In genomic region chr19:52621376-52621775, GRCh38 we compare ENCODE assay signal across 14 cellular contexts. TPM values are rescaled to one million over a fixed set of nuclear protein-coding genes. Genes with fewer than 3 reads are reported as not detected.
DNase-seq lines count a peak whose midpoint lies in the region; ATAC-seq and TF ChIP-seq lines count a peak whose summit lies in the region.
"Had no signal": no experiment of that assay in that cellular context is flagged by ENCODE, and none has a peak within 500 bp of the region (broad histone marks: within the 10 kb centered on the region; RNA-seq: fewer than 3 reads in every experiment).

No MANE protein-coding gene starts in this region.

- ATAC-seq in stimulated activated naive CD8-positive, alpha-beta T cell treated with anti-CD3 and anti-CD28 coated beads, Interleukin-15, amount 100 ng/mL, for 72 hours = no peak
- ATAC-seq in central memory CD8-positive, alpha-beta T cell (replicated peaks; ENCODE audit: extremely low read depth, poor library complexity, severe bottlenecking) = no peak
- ATAC-seq in natural killer cell = no peak
- no peak for ATAC-seq in GM19467 (IDR thresholded peaks at IDR 0.05; ENCODE audit: unreplicated experiment)
- no peak for ATAC-seq in aorta (ENCODE audit: low FRiP score)
- ATAC-seq: A549 had no signal

- no peak overlapping the region for H3K27ac ChIP-seq in aorta (ENCODE audit: low read depth in 1 of 2, low read length in 2 of 2)
- H3K27ac ChIP-seq: A549 had no signal

- no peaks in the 10 kb centered on the region for H3K27me3 ChIP-seq in aorta (ENCODE audit: control insufficient read depth in 1 of 2, insufficient read depth in 2 of 2, low read length in 1 of 2)

- peak overlapping the region; percentile 3 for H3K27ac Mint-ChIP-seq in stimulated activated naive CD8-positive, alpha-beta T cell treated with anti-CD3 and anti-CD28 coated beads, Interleukin-15, Interleukin-2, amounts not matched to agents 100 ng/mL and 50 ng/mL, for 24 hours
- H3K27ac Mint-ChIP-seq in stimulated activated naive CD8-positive, alpha-beta T cell treated with anti-CD3 and anti-CD28 coated beads, Interleukin-15, amount 100 ng/mL, for 72 hours = peak overlapping the region in 1 of 2 donors; percentile 1
- peak overlapping the region; percentile 12 for H3K27ac Mint-ChIP-seq in central memory CD8-positive, alpha-beta T cell (ENCODE audit: low read depth)
- H3K27ac Mint-ChIP-seq in natural killer cell = peak overlapping the region; percentile 21 to 38

- TF ChIP-seq CTCF in natural killer cell (IDR thresholded peaks at IDR 0.05) = no peak

- intact Hi-C loops in natural killer cell (cut with micrococcal nuclease) = no loop called here
- intact Hi-C loops in aorta (cut with DNase I) = no loop called here

- no peak for DNase-seq in stimulated activated naive CD8-positive, alpha-beta T cell treated with anti-CD3 and anti-CD28 coated beads, Interleukin-15, amount 100 ng/mL, for 72 hours
- no peak for DNase-seq in central memory CD8-positive, alpha-beta T cell (ENCODE audit: low spot score in 2 of 2)
- DNase-seq in natural killer cell (no peak), NCI-H1436 (lab: John Stamatoyannopoulos, UW) (no peak), aorta (no peak)
- DNase-seq: Calu3, H9, NCI-H1417, NCI-H2029 treated with DMSO at 0.1 percent for 48 hours, NCI-H510A treated with DMSO at 0.1 percent for 48 hours had no signal

- peaks cover 60% of the 10 kb centered on the region for H3K36me3 Mint-ChIP-seq in stimulated activated naive CD8-positive, alpha-beta T cell treated with anti-CD3 and anti-CD28 coated beads, Interleukin-15, Interleukin-2, amounts not matched to agents 100 ng/mL and 50 ng/mL, for 24 hours (ENCODE audit: low read depth)
- H3K36me3 Mint-ChIP-seq in central memory CD8-positive, alpha-beta T cell (ENCODE audit: insufficient read depth) = peaks cover 37% of the 10 kb centered on the region
- peaks cover 9% of the 10 kb centered on the region for H3K36me3 Mint-ChIP-seq in natural killer cell

- no peak overlapping the region for H3K4me3 ChIP-seq in aorta (ENCODE audit: low read length in 2 of 2)
- H3K4me3 ChIP-seq: A549 had no signal

- peaks cover 2% of the 10 kb centered on the region for H3K9me3 ChIP-seq in aorta (ENCODE audit: control insufficient read depth, low read length)

- WGBS in aorta, 2 donors = 83 to 85% methylated on average over 3 of the region's 3 CpGs

- H3K36me3 ChIP-seq in aorta (ENCODE audit: control insufficient read depth in 1 of 2, insufficient read depth in 2 of 2, low read length in 1 of 2) = peaks cover 0 to 7% of the 10 kb centered on the region in 2 donors

- no peak overlapping the region for H3K4me3 Mint-ChIP-seq in stimulated activated naive CD8-positive, alpha-beta T cell treated with anti-CD3 and anti-CD28 coated beads, Interleukin-15, Interleukin-2, amounts not matched to agents 100 ng/mL and 50 ng/mL, for 24 hours
- H3K4me3 Mint-ChIP-seq in stimulated activated naive CD8-positive, alpha-beta T cell treated with anti-CD3 and anti-CD28 coated beads, Interleukin-15, amount 100 ng/mL, for 72 hours = no peak overlapping the region
- no peak overlapping the region for H3K4me3 Mint-ChIP-seq in central memory CD8-positive, alpha-beta T cell
- H3K4me3 Mint-ChIP-seq in natural killer cell = no peak overlapping the region
- H3K4me3 Mint-ChIP-seq: CD14-positive monocyte, H9 had no signal

- peaks cover 27% of the 10 kb centered on the region for H3K9me3 Mint-ChIP-seq in stimulated activated naive CD8-positive, alpha-beta T cell treated with anti-CD3 and anti-CD28 coated beads, Interleukin-15, Interleukin-2, amounts not matched to agents 100 ng/mL and 50 ng/mL, for 24 hours
- H3K9me3 Mint-ChIP-seq in stimulated activated naive CD8-positive, alpha-beta T cell treated with anti-CD3 and anti-CD28 coated beads, Interleukin-15, amount 100 ng/mL, for 72 hours = peaks cover 21 to 32% of the 10 kb centered on the region in 2 donors
- H3K9me3 Mint-ChIP-seq in central memory CD8-positive, alpha-beta T cell = no peaks in the 10 kb centered on the region
- H3K9me3 Mint-ChIP-seq in natural killer cell = no peaks in the 10 kb centered on the region

- H3K4me1 ChIP-seq in aorta (ENCODE audit: control insufficient read depth in 1 of 2, insufficient read depth in 2 of 2, low read length in 2 of 2) = no peaks in the 10 kb centered on the region
- H3K4me1 ChIP-seq: A549 had no signal

- peaks cover 17% of the 10 kb centered on the region for H3K4me1 Mint-ChIP-seq in stimulated activated naive CD8-positive, alpha-beta T cell treated with anti-CD3 and anti-CD28 coated beads, Interleukin-15, Interleukin-2, amounts not matched to agents 100 ng/mL and 50 ng/mL, for 24 hours (ENCODE audit: low read depth)
- peaks cover 17% of the 10 kb centered on the region for H3K4me1 Mint-ChIP-seq in stimulated activated naive CD8-positive, alpha-beta T cell treated with anti-CD3 and anti-CD28 coated beads, Interleukin-15, amount 100 ng/mL, for 72 hours
- H3K4me1 Mint-ChIP-seq in central memory CD8-positive, alpha-beta T cell = peaks cover 29% of the 10 kb centered on the region
- H3K4me1 Mint-ChIP-seq in natural killer cell = peaks cover 13 to 28% of the 10 kb centered on the region in 2 donors
- H3K4me1 Mint-ChIP-seq: CD14-positive monocyte, H9 had no signal

- H3K27me3 Mint-ChIP-seq in stimulated activated naive CD8-positive, alpha-beta T cell treated with anti-CD3 and anti-CD28 coated beads, Interleukin-15, Interleukin-2, amounts not matched to agents 100 ng/mL and 50 ng/mL, for 24 hours = no peaks in the 10 kb centered on the region
- no peaks in the 10 kb centered on the region for H3K27me3 Mint-ChIP-seq in stimulated activated naive CD8-positive, alpha-beta T cell treated with anti-CD3 and anti-CD28 coated beads, Interleukin-15, amount 100 ng/mL, for 72 hours
- no peaks in the 10 kb centered on the region for H3K27me3 Mint-ChIP-seq in central memory CD8-positive, alpha-beta T cell
- no peaks in the 10 kb centered on the region for H3K27me3 Mint-ChIP-seq in natural killer cell (ENCODE audit: low read depth in 2 of 2)

RNA-seq across cellular contexts. Expression of gene ZNF83, which starts 16.8 kb away (rescaled TPM):
- 100 to 1,000 TPM in 1 of 3 donors, 10 to 100 TPM in 2; 46.8 to 114 (median 96.9) TPM for total RNA-seq in natural killer cell
- total RNA-seq in aorta = 10 to 100 TPM; 51.3 to 78.7 TPM
- polyA plus RNA-seq in aorta = 100 to 1,000 TPM in 1 of 2 donors, 10 to 100 TPM in 1; 38.4 to 144 TPM

RNA-seq across cellular contexts. Expression of gene ZNF701, which starts 51.3 kb away (rescaled TPM):
- 10 to 100 TPM; 27.4 to 41.2 (median 28.4) TPM for total RNA-seq in natural killer cell
- total RNA-seq in aorta = 10 to 100 TPM; 15.4 to 26.6 TPM
- polyA plus RNA-seq in aorta = 1 to 10 TPM; 5.1 to 6.4 TPM
- total RNA-seq: Calu3 had no signal
